In the genomic region with DNA sequence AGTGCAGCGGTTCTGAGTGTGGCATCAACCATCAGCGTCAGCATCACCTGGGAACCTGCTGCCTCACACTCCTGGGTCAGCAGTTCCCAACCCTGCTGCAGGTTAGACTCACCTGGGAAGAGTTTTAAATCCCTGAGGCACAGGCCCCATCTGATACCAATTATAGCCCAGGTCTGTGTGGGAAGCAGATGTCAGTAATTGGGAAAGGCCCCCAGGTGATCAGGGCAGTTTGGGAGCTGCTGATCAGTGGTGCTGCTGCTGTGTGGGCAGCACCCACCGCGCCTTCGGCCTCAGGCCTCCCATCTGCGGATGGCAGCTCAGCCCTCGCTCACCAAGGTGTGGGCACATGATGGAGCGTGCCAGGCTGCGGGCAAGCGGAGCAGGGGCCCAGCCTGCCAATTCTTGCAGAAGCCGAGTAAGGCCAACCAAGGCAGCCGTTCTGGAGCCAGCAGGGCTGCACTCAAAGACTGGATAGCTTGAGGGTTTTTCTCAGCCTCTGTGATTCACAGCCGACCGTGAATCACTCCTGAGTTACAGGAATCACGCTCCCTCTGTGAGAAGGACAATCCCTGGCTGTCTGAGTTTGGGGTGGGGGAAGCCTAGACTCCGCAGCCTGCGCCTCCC, we compare ENCODE assay signal across 17 cellular contexts.
"Had no signal": no experiment of that assay in that cellular context is flagged by ENCODE, and none has a peak within 500 bp of the region (broad histone marks: within the 10 kb centered on the region; RNA-seq: fewer than 3 reads in every experiment).

No MANE protein-coding gene starts in this region.

- H3K4me2 ChIP-seq: smooth muscle cell had no signal

- H3K27ac ChIP-seq: left ventricle myocardium inferior, right lobe of liver had no signal

- H3K9me3 ChIP-seq: left ventricle myocardium inferior, right lobe of liver had no signal

- FAIRE-seq: islet of Langerhans had no signal

- H3K27me3 Mint-ChIP-seq: activated CD4-positive, alpha-beta T cell treated with anti-CD3 and anti-CD28 coated beads, Interleukin-2, amount 10 ng/mL, durations not matched to agents 7 days and 5 days had no signal

- H3K4me3 Mint-ChIP-seq: activated CD4-positive, alpha-beta T cell treated with anti-CD3 and anti-CD28 coated beads, Interleukin-2, amount 10 ng/mL, durations not matched to agents 7 days and 5 days; activated naive CD8-positive, alpha-beta T cell treated with anti-CD3 and anti-CD28 coated beads for 36 hours; brain; dendritic cell treated with granulocyte-macrophage colony-stimulating factor and Interleukin-4, amounts not matched to agents 40 ng/mL and 50 ng/mL, for 4 days; natural killer cell treated with Interleukin-12 subunit alpha and Interleukin-12 subunit beta and Interleukin-15 and Interleukin-18, amount 100 ng/mL, for 72 hours; type B pancreatic cell had no signal

- H3K36me3 ChIP-seq: left ventricle myocardium inferior, right lobe of liver had no signal

- H3K4me1 Mint-ChIP-seq: activated CD4-positive, alpha-beta T cell treated with anti-CD3 and anti-CD28 coated beads, Interleukin-2, amount 10 ng/mL, durations not matched to agents 7 days and 5 days; activated naive CD8-positive, alpha-beta T cell treated with anti-CD3 and anti-CD28 coated beads for 36 hours had no signal

- H3K27ac Mint-ChIP-seq: activated CD4-positive, alpha-beta T cell treated with anti-CD3 and anti-CD28 coated beads, Interleukin-2, amount 10 ng/mL, durations not matched to agents 7 days and 5 days; activated naive CD8-positive, alpha-beta T cell treated with anti-CD3 and anti-CD28 coated beads for 36 hours; dendritic cell treated with granulocyte-macrophage colony-stimulating factor and Interleukin-4, amounts not matched to agents 40 ng/mL and 50 ng/mL, for 4 days; natural killer cell treated with Interleukin-12 subunit alpha and Interleukin-12 subunit beta and Interleukin-15 and Interleukin-18, amount 100 ng/mL, for 72 hours; progenitor cell of endocrine pancreas; type B pancreatic cell had no signal

- H3K27me3 ChIP-seq: right lobe of liver had no signal

- H3K36me3 Mint-ChIP-seq: activated naive CD8-positive, alpha-beta T cell treated with anti-CD3 and anti-CD28 coated beads for 36 hours; brain; natural killer cell treated with Interleukin-12 subunit alpha and Interleukin-12 subunit beta and Interleukin-15 and Interleukin-18, amount 100 ng/mL, for 72 hours; type B pancreatic cell had no signal

- DNase-seq: activated CD4-positive, alpha-beta T cell treated with anti-CD3 and anti-CD28 coated beads, Interleukin-2, amount 10 ng/mL, durations not matched to agents 7 days and 5 days; activated gamma-delta T cell treated with Interleukin-2 at 50 U/mL for 16 hours; activated naive CD8-positive, alpha-beta T cell treated with anti-CD3 and anti-CD28 coated beads for 36 hours; effector memory CD4-positive, alpha-beta T cell; left ventricle myocardium inferior; mesenchymal stem cell; right lobe of liver; stimulated activated CD4-positive, alpha-beta T cell treated with anti-CD3 and anti-CD28 coated beads, Interleukin-4, amount 100 ng/mL, for 4 hours; stimulated activated CD8-positive, alpha-beta memory T cell treated with anti-CD3 and anti-CD28 coated beads, Interleukin-4, amount 100 ng/mL, for 48 hours; stimulated activated naive CD8-positive, alpha-beta T cell treated with anti-CD3 and anti-CD28 coated beads, Interleukin-15, Interleukin-2, amounts not matched to agents 100 U/mL and 50 U/mL, for 24 hours had no signal

- H3K9me3 Mint-ChIP-seq: activated CD4-positive, alpha-beta T cell treated with anti-CD3 and anti-CD28 coated beads, Interleukin-2, amount 10 ng/mL, durations not matched to agents 7 days and 5 days; activated naive CD8-positive, alpha-beta T cell treated with anti-CD3 and anti-CD28 coated beads for 36 hours; brain; dendritic cell treated with granulocyte-macrophage colony-stimulating factor and Interleukin-4, amounts not matched to agents 40 ng/mL and 50 ng/mL, for 4 days; natural killer cell treated with Interleukin-12 subunit alpha and Interleukin-12 subunit beta and Interleukin-15 and Interleukin-18, amount 100 ng/mL, for 72 hours; type B pancreatic cell had no signal

- H3K4me3 ChIP-seq: left ventricle myocardium inferior, right lobe of liver, smooth muscle cell had no signal

- ATAC-seq: natural killer cell treated with Interleukin-12 subunit alpha and Interleukin-12 subunit beta and Interleukin-15 and Interleukin-18, amount 100 ng/mL, for 72 hours; stimulated activated naive CD8-positive, alpha-beta T cell treated with anti-CD3 and anti-CD28 coated beads, Interleukin-15, Interleukin-2, amounts not matched to agents 100 U/mL and 50 U/mL, for 24 hours had no signal

- H3K4me1 ChIP-seq: left ventricle myocardium inferior, right lobe of liver had no signal
